In the genomic region with DNA sequence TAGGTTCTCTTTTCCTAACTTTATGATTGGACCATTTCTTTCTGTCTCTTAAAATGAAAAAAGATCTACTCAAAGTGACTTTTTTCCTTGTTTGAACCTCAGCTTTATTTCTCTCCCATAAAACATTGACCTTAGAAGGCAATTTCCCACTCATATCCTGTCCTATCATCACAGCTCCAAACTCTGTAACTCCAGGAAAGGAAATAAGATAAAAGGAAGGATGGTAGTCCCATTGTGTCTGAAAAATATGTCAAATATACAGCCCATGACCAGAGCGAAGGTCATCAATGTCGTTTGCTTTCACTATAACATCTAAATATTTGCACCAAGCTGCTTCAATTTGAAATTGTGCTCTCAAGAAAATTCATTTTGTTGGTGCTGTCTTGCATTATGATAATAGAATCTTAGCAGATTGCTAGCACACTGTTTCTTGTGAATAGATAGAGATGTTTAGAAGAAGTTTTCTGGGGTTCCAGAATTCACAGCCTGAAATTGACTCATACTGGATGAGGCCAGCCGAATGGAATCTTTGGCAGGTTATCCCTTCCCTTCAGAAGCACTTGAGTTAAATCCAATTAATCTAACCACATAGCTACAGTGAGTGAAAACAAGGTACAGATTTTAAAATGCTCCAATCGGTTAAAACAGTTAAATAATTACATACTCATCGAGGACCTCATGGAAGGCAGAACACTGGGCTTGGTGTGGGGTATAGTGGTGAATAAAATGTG, we compare ENCODE assay signal across 2 cellular contexts.
A peak's percentile ranks its signal among the peaks of the same experiment; 100 is the strongest.
TF ChIP-seq lines count a peak whose summit lies in the region.

No MANE protein-coding gene starts in this region.

TF ChIP-seq in IMR-90, 13 proteins besides CTCF, POLR2A, EP300 and RAD21:
- TF ChIP-seq BHLHE40 (IDR thresholded peaks at IDR 0.05; ENCODE audit: low read depth, low read length): 0 out of 2 replicates have a peak, but pooled peaks have one; percentile 5
- TF ChIP-seq, protein P1, sequence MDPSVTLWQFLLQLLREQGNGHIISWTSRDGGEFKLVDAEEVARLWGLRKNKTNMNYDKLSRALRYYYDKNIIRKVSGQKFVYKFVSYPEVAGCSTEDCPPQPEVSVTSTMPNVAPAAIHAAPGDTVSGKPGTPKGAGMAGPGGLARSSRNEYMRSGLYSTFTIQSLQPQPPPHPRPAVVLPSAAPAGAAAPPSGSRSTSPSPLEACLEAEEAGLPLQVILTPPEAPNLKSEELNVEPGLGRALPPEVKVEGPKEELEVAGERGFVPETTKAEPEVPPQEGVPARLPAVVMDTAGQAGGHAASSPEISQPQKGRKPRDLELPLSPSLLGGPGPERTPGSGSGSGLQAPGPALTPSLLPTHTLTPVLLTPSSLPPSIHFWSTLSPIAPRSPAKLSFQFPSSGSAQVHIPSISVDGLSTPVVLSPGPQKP (IDR thresholded peaks at IDR 0.05; ENCODE audit: borderline replicate concordance, low read depth, low read length): no peak
- TF ChIP-seq CEBPB (IDR thresholded peaks at IDR 0.05; ENCODE audit: low read depth, low read length): 0 out of 2 replicates have a peak, but pooled peaks have one; percentile 4
TF ChIP-seq in IMR-90: peak in this region for 2.

TF ChIP-seq in HepG2, 621 proteins besides CTCF, POLR2A, EP300 and RAD21:
- TF ChIP-seq SOX13 (IDR thresholded peaks at IDR 0.05) (no peak), SOX13 (CRISPR knock-in tag; conservative IDR thresholded peaks at IDR 0.05 in 1 of 2, IDR thresholded peaks at IDR 0.05 in 1 of 2) (peak in 1 of 2 experiments; percentile 37; a peak in 1 of 4 replicates), TSC22D2 (CRISPR knock-in tag; IDR thresholded peaks at IDR 0.05; ENCODE audit: borderline replicate concordance) (no peak), NR2F6 (IDR thresholded peaks at IDR 0.05) (no peak), NR2F6 (CRISPR knock-in tag; IDR thresholded peaks at IDR 0.05) (no peak), ZMYM4 (CRISPR knock-in tag; IDR thresholded peaks at IDR 0.05) (no peak), BRCA1 (CRISPR knock-in tag; IDR thresholded peaks at IDR 0.05) (no peak), KDM6A (CRISPR knock-in tag; IDR thresholded peaks at IDR 0.05; ENCODE audit: low read depth) (no peak), SMAD3 (CRISPR knock-in tag; IDR thresholded peaks at IDR 0.05) (no peak), CENPT (CRISPR knock-in tag; IDR thresholded peaks at IDR 0.05; ENCODE audit: low read depth) (no peak), HOXA7 (CRISPR knock-in tag; IDR thresholded peaks at IDR 0.05) (no peak), ZNF432 (CRISPR knock-in tag; IDR thresholded peaks at IDR 0.05; ENCODE audit: borderline replicate concordance) (no peak), RBM22 (optimal IDR thresholded peaks at IDR 0.05; ENCODE audit: low read length) (no peak)
- TF ChIP-seq, protein P2, sequence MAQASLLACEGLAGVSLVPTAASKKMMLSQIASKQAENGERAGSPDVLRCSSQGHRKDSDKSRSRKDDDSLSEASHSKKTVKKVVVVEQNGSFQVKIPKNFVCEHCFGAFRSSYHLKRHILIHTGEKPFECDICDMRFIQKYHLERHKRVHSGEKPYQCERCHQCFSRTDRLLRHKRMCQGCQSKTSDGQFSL (CRISPR knock-in tag; IDR thresholded peaks at IDR 0.05): no peak
- TF ChIP-seq, protein P3, sequence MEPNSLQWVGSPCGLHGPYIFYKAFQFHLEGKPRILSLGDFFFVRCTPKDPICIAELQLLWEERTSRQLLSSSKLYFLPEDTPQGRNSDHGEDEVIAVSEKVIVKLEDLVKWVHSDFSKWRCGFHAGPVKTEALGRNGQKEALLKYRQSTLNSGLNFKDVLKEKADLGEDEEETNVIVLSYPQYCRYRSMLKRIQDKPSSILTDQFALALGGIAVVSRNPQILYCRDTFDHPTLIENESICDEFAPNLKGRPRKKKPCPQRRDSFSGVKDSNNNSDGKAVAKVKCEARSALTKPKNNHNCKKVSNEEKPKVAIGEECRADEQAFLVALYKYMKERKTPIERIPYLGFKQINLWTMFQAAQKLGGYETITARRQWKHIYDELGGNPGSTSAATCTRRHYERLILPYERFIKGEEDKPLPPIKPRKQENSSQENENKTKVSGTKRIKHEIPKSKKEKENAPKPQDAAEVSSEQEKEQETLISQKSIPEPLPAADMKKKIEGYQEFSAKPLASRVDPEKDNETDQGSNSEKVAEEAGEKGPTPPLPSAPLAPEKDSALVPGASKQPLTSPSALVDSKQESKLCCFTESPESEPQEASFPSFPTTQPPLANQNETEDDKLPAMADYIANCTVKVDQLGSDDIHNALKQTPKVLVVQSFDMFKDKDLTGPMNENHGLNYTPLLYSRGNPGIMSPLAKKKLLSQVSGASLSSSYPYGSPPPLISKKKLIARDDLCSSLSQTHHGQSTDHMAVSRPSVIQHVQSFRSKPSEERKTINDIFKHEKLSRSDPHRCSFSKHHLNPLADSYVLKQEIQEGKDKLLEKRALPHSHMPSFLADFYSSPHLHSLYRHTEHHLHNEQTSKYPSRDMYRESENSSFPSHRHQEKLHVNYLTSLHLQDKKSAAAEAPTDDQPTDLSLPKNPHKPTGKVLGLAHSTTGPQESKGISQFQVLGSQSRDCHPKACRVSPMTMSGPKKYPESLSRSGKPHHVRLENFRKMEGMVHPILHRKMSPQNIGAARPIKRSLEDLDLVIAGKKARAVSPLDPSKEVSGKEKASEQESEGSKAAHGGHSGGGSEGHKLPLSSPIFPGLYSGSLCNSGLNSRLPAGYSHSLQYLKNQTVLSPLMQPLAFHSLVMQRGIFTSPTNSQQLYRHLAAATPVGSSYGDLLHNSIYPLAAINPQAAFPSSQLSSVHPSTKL (CRISPR knock-in tag; IDR thresholded peaks at IDR 0.05): peak; percentile 21; the same call in 1 of the 2 replicates
